Comparison of ENCODE assay signal across 8 cellular contexts in genomic region chr6:109008951-109009760, GRCh38.
DNase-seq lines count a peak whose midpoint lies in the region; ATAC-seq and TF ChIP-seq lines count a peak whose summit lies in the region.

No MANE protein-coding gene starts in this region.

- peak overlapping the region; percentile 96 for H3K4me3 Mint-ChIP-seq in activated CD4-positive, alpha-beta T cell treated with anti-CD3 and anti-CD28 coated beads, Interleukin-2, amount 10 ng/mL, durations not matched to agents 7 days and 5 days

- H3K27ac Mint-ChIP-seq in activated CD4-positive, alpha-beta T cell treated with anti-CD3 and anti-CD28 coated beads, Interleukin-2, amount 10 ng/mL, durations not matched to agents 7 days and 5 days = peak overlapping the region; percentile 97

- H3K27ac ChIP-seq in coronary artery = peak overlapping the region; percentile 89 to 99

- CTCF ChIA-PET in activated CD4-positive, alpha-beta T cell treated with anti-CD3 and anti-CD28 coated beads, Interleukin-2, amount 10 ng/mL, durations not matched to agents 7 days and 5 days (lab: Charles Lee) = interaction anchor here (0.6 to 1.3 kb wide), 3 partner anchors 63 to 134 kb away, joined by 3 read pairs; no protein-coding TSS in a partner anchor

- POLR2A ChIA-PET in activated CD4-positive, alpha-beta T cell treated with anti-CD3 and anti-CD28 coated beads, Interleukin-2, amount 10 ng/mL, durations not matched to agents 7 days and 5 days (lab: Charles Lee) = interaction anchor here (0.5 to 0.6 kb wide), 4 partner anchors 27 to 414 kb away, joined by 3 read pairs; no protein-coding TSS in a partner anchor

- H3K4me1 Mint-ChIP-seq in activated CD4-positive, alpha-beta T cell treated with anti-CD3 and anti-CD28 coated beads, Interleukin-2, amount 10 ng/mL, durations not matched to agents 7 days and 5 days = peaks cover 41% of the 10 kb centered on the region

- peak overlapping the region; percentile 100 for H3K4me3 ChIP-seq in AG09309 (ENCODE audit: control insufficient read depth, low read depth, low read length)
- H3K4me3 ChIP-seq in coronary artery = peak overlapping the region; percentile 99

- peak; percentile 25 for DNase-seq in AG09309 (ENCODE audit: low read depth)
- peak; percentile 56 to 88 for DNase-seq in NCI-H524 (lab: John Stamatoyannopoulos, UW)
- peak; percentile 93 for DNase-seq in activated CD4-positive, alpha-beta T cell treated with anti-CD3 and anti-CD28 coated beads, Interleukin-2, amount 10 ng/mL, durations not matched to agents 7 days and 5 days
- DNase-seq in coronary artery (ENCODE audit: low spot score) = peak; percentile 92
- peak; percentile 97 for DNase-seq in left lobe of liver (ENCODE audit: low spot score)
- peak; percentile 86 for DNase-seq in stimulated activated CD4-positive, alpha-beta T cell treated with anti-CD3 and anti-CD28 coated beads, Interleukin-1b, Interleukin-23, amount 100 ng/mL, for 48 hours

- ATAC-seq in GM19025 (IDR thresholded peaks at IDR 0.05; ENCODE audit: low read depth, unreplicated experiment) (peak; percentile 97), HG03378 (IDR thresholded peaks at IDR 0.05; ENCODE audit: unreplicated experiment) (peak; percentile 72), left lobe of liver (peak; percentile 95)

- H3K36me3 Mint-ChIP-seq in activated CD4-positive, alpha-beta T cell treated with anti-CD3 and anti-CD28 coated beads, Interleukin-2, amount 10 ng/mL, durations not matched to agents 7 days and 5 days (ENCODE audit: low read depth) = peaks cover 9% of the 10 kb centered on the region

- TF ChIP-seq CTCF in AG09309 (IDR thresholded peaks at IDR 0.05; ENCODE audit: control insufficient read depth, insufficient read depth, low read depth, low read length, missing control alignments) (no peak), coronary artery (IDR thresholded peaks at IDR 0.05) (no peak)

- H3K9me3 Mint-ChIP-seq in activated CD4-positive, alpha-beta T cell treated with anti-CD3 and anti-CD28 coated beads, Interleukin-2, amount 10 ng/mL, durations not matched to agents 7 days and 5 days = no peaks in the 10 kb centered on the region

- H3K27me3 Mint-ChIP-seq in activated CD4-positive, alpha-beta T cell treated with anti-CD3 and anti-CD28 coated beads, Interleukin-2, amount 10 ng/mL, durations not matched to agents 7 days and 5 days = no peaks in the 10 kb centered on the region

Comparison
In these comparisons a context has a peak if more than half of its experiments do, and no peak if none do; other contexts are left out.
1. Peak in every context shown above with its lines: DNase-seq, ATAC-seq, H3K4me3 ChIP-seq and H3K27ac ChIP-seq.
2. DNase-seq: peak in every context shown above with its lines; median percentile 97 in left lobe of liver; 93 in activated CD4-positive, alpha-beta T cell treated with anti-CD3 and anti-CD28 coated beads, Interleukin-2, amount 10 ng/mL, durations not matched to agents 7 days and 5 days; 92 in coronary artery; 86 in stimulated activated CD4-positive, alpha-beta T cell treated with anti-CD3 and anti-CD28 coated beads, Interleukin-1b, Interleukin-23, amount 100 ng/mL, for 48 hours; 72 in NCI-H524; 25 in AG09309.